ENCODE assay signal across 7 cellular contexts in the genomic region with DNA sequence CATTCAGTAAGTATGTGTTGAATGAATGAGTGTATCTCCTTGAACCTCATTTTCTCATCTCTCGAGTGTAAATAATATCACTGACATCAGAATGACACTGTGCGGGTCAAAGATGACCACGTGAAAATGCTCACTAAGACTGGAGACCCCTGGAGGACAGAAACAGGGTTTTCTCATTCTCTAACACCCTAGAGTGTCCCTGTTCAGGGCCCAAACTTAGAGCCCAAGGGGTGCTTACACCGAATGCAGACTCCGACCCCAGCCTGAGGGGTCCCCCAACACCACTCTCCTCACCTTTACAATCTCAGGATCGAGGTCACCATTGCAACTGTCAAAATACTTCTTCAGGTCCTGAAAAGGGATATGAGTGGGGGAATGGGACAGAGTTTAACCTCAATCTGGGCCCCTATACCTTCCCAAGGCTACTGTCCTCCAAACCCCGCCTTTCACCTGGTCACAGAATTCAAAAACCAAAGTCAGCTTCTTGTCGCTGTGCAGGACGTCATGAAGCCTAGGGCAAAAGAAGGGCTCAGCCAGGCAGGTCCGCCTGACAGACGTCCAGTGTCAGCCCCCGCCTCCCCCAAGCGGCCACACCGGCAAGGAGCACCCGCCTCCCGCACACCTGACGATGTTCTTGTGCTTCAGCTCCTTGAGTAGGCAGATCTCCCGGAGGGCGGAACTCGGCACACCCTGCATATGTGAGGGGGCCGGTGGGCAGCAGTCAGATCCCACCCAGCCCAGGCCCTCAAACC. TPM values are rescaled to one million over a fixed set of nuclear protein-coding genes. Genes with fewer than 3 reads are reported as not detected.
DNase-seq lines count a peak whose midpoint lies in the region; ATAC-seq and TF ChIP-seq lines count a peak whose summit lies in the region.
"Had no signal": no experiment of that assay in that cellular context is flagged by ENCODE, and none has a peak within 500 bp of the region (broad histone marks: within the 10 kb centered on the region; RNA-seq: fewer than 3 reads in every experiment).

No MANE protein-coding gene starts in this region.

- H3K18ac ChIP-seq in mesenchymal stem cell (ENCODE audit: low read depth in 1 of 2, low read length in 2 of 2): no peak overlapping the region

- no peak overlapping the region for H2BK15ac ChIP-seq in mesenchymal stem cell (ENCODE audit: low read depth, poor library complexity, severe bottlenecking)

- H3K4me3 ChIP-seq in DND-41 (ENCODE audit: low read depth in 1 of 2, low read length in 2 of 2): peak overlapping the region; percentile 62 to 85; a peak in 3 of 4 replicates
- H3K4me3 ChIP-seq in mesenchymal stem cell (ENCODE audit: insufficient read depth in 1 of 2, low read depth in 1 of 2, low read length in 2 of 2): peak overlapping the region in 1 of 2 experiments; percentile 96

- H3K27ac ChIP-seq in DND-41 (ENCODE audit: low read length): no peak overlapping the region
- no peak overlapping the region for H3K27ac ChIP-seq in mesenchymal stem cell (ENCODE audit: low read length, poor library complexity, severe bottlenecking)

- H2AFZ ChIP-seq in DND-41 (ENCODE audit: low read depth, low read length) (no peak overlapping the region), mesenchymal stem cell (ENCODE audit: low read depth, low read length) (no peak overlapping the region)

- H3K4ac ChIP-seq in mesenchymal stem cell (ENCODE audit: low read depth in 1 of 2, low read length in 2 of 2): no peak overlapping the region

- H3K4me3 Mint-ChIP-seq in activated CD8-positive, alpha-beta T cell treated with anti-CD3 and anti-CD28 coated beads, Interleukin-2, amount 10 ng/mL, durations not matched to agents 7 days and 5 days: peak overlapping the region; percentile 94

- no peaks in the 10 kb centered on the region for H3K9me3 Mint-ChIP-seq in activated CD8-positive, alpha-beta T cell treated with anti-CD3 and anti-CD28 coated beads, Interleukin-2, amount 10 ng/mL, durations not matched to agents 7 days and 5 days (ENCODE audit: insufficient read depth)

- H2BK120ac ChIP-seq in mesenchymal stem cell (ENCODE audit: low read depth, low read length): no peak overlapping the region

- no peak overlapping the region for H2AK5ac ChIP-seq in mesenchymal stem cell (ENCODE audit: low read length, severe bottlenecking)

- TF ChIP-seq POLR2A in erythroblast (IDR thresholded peaks at IDR 0.05; ENCODE audit: low read length): no peak

- peak overlapping the region; percentile 96 for H3K4me2 ChIP-seq in DND-41 (ENCODE audit: insufficient read depth, low read length)
- H3K4me2 ChIP-seq in mesenchymal stem cell (ENCODE audit: low read length, poor library complexity, severe bottlenecking): peak overlapping the region; percentile 78

- no peak overlapping the region for H2BK12ac ChIP-seq in mesenchymal stem cell (ENCODE audit: low read length in 2 of 2)

- peaks cover 3% of the 10 kb centered on the region for H3K27me3 Mint-ChIP-seq in activated CD8-positive, alpha-beta T cell treated with anti-CD3 and anti-CD28 coated beads, Interleukin-2, amount 10 ng/mL, durations not matched to agents 7 days and 5 days (ENCODE audit: low read depth)

- no peak for TF ChIP-seq CTCF in DND-41 (IDR thresholded peaks at IDR 0.05; ENCODE audit: borderline replicate concordance, extremely low read depth, low read length, poor library complexity, severe bottlenecking)

- peaks cover 15% of the 10 kb centered on the region for H3K79me1 ChIP-seq in mesenchymal stem cell (replicated peaks; ENCODE audit: low read length, poor library complexity, severe bottlenecking)

- H4K91ac ChIP-seq in mesenchymal stem cell (ENCODE audit: low read length): no peak overlapping the region

- H3K36me3 ChIP-seq in DND-41 (ENCODE audit: insufficient read depth, low read length): peaks cover 6% of the 10 kb centered on the region
- peaks cover 19 to 41% of the 10 kb centered on the region in 2 experiments for H3K36me3 ChIP-seq in mesenchymal stem cell (ENCODE audit: control insufficient read depth in 1 of 2, insufficient read depth in 2 of 2, low read depth in 1 of 2, low read length in 2 of 2)

- H3K9ac ChIP-seq in DND-41 (ENCODE audit: low read depth, low read length) (peak overlapping the region; percentile 68), mesenchymal stem cell (ENCODE audit: low read length) (peak overlapping the region; percentile 90)

- CTCF ChIA-PET in activated CD8-positive, alpha-beta T cell treated with anti-CD3 and anti-CD28 coated beads, Interleukin-2, amount 10 ng/mL, durations not matched to agents 7 days and 5 days (lab: Charles Lee): interaction anchor here (1.0 kb wide), 1 partner anchor 54 kb away, joined by 5 read pairs; no protein-coding TSS in a partner anchor

- ATAC-seq in DND-41 (ENCODE audit: insufficient read depth, low read depth) (no peak), GM19463 (IDR thresholded peaks at IDR 0.05; ENCODE audit: unreplicated experiment) (no peak)
- ATAC-seq in activated CD8-positive, alpha-beta T cell treated with anti-CD3 and anti-CD28 coated beads, Interleukin-2, amount 10 ng/mL, durations not matched to agents 7 days and 5 days: no peak

- POLR2A ChIA-PET in activated CD8-positive, alpha-beta T cell treated with anti-CD3 and anti-CD28 coated beads, Interleukin-2, amount 10 ng/mL, durations not matched to agents 7 days and 5 days (lab: Charles Lee): no interaction called here

- H3K4me1 Mint-ChIP-seq in activated CD8-positive, alpha-beta T cell treated with anti-CD3 and anti-CD28 coated beads, Interleukin-2, amount 10 ng/mL, durations not matched to agents 7 days and 5 days (ENCODE audit: low read depth): peaks cover 54% of the 10 kb centered on the region

- H2BK5ac ChIP-seq in mesenchymal stem cell (ENCODE audit: low read depth, low read length, poor library complexity, severe bottlenecking): no peak overlapping the region

- H3K36me3 Mint-ChIP-seq in activated CD8-positive, alpha-beta T cell treated with anti-CD3 and anti-CD28 coated beads, Interleukin-2, amount 10 ng/mL, durations not matched to agents 7 days and 5 days (ENCODE audit: low read depth): peaks cover 7% of the 10 kb centered on the region

- H4K20me1 ChIP-seq in DND-41 (ENCODE audit: insufficient read depth, low read length): peaks cover 29% of the 10 kb centered on the region

- WGBS in mesenchymal stem cell: 63% methylated on average over 18 of the region's 21 CpGs

- H3K9me3 ChIP-seq in DND-41 (ENCODE audit: insufficient read depth, low read length, severe bottlenecking) (no peaks in the 10 kb centered on the region), mesenchymal stem cell (ENCODE audit: control insufficient read depth, low read length) (no peaks in the 10 kb centered on the region)

- no peak overlapping the region for H3K14ac ChIP-seq in mesenchymal stem cell (ENCODE audit: low read length in 2 of 2)

- DNase-seq in DND-41 (no peak), mesenchymal stem cell (no peak), erythroblast (lab: John Stamatoyannopoulos, UW) (no peak), NCI-H510A treated with DMSO at 0.1 percent for 48 hours (lab: John Stamatoyannopoulos, UW) (no peak)
- DNase-seq in activated CD8-positive, alpha-beta T cell treated with anti-CD3 and anti-CD28 coated beads, Interleukin-2, amount 10 ng/mL, durations not matched to agents 7 days and 5 days: no peak
- DNase-seq: NCI-H1694 had no signal

- H3K27me3 ChIP-seq in DND-41 (ENCODE audit: insufficient read depth, low read length, poor library complexity): no peaks in the 10 kb centered on the region
- no peaks in the 10 kb centered on the region for H3K27me3 ChIP-seq in mesenchymal stem cell (ENCODE audit: control insufficient read depth in 1 of 2, insufficient read depth in 1 of 2, low read length in 2 of 2)

- H3K27ac Mint-ChIP-seq in activated CD8-positive, alpha-beta T cell treated with anti-CD3 and anti-CD28 coated beads, Interleukin-2, amount 10 ng/mL, durations not matched to agents 7 days and 5 days: no peak overlapping the region

- H3K23ac ChIP-seq in mesenchymal stem cell (ENCODE audit: low read length in 2 of 2): peak overlapping the region in 1 of 2 experiments; percentile 66

- peak overlapping the region; percentile 15 for H4K8ac ChIP-seq in mesenchymal stem cell (ENCODE audit: low read length)

- H3K79me2 ChIP-seq in DND-41 (ENCODE audit: insufficient read depth, low read length): peaks cover 26% of the 10 kb centered on the region

- peaks cover 53% of the 10 kb centered on the region for H3K4me1 ChIP-seq in DND-41 (ENCODE audit: insufficient read depth, low read length)
- H3K4me1 ChIP-seq in mesenchymal stem cell (ENCODE audit: control insufficient read depth, insufficient read depth, low read depth, low read length): peaks cover 29% of the 10 kb centered on the region

RNA-seq across cellular contexts. Expression of a gene that starts 1.2 kb away (rescaled TPM):
- 10 to 100 TPM; 20.3 to 21.0 TPM for total RNA-seq in activated CD8-positive, alpha-beta T cell treated with anti-CD3 and anti-CD28 coated beads, Interleukin-2, amount 10 ng/mL, durations not matched to agents 7 days and 5 days
- 20.3 TPM for polyA plus RNA-seq in mesenchymal stem cell (2013, experiment 1 of 2)
- polyA plus RNA-seq in mesenchymal stem cell (2013, experiment 2 of 2): 21.3 TPM

RNA-seq across cellular contexts. Expression of a gene that starts 2.9 kb away (rescaled TPM):
- total RNA-seq in activated CD8-positive, alpha-beta T cell treated with anti-CD3 and anti-CD28 coated beads, Interleukin-2, amount 10 ng/mL, durations not matched to agents 7 days and 5 days: 100 to 1,000 TPM; 107 to 112 TPM
- 140 TPM for polyA plus RNA-seq in mesenchymal stem cell (2013, experiment 1 of 2)
- polyA plus RNA-seq in mesenchymal stem cell (2013, experiment 2 of 2): 133 TPM

RNA-seq across cellular contexts. Expression of a gene that starts 8.1 kb away (rescaled TPM):
- 1 to 10 TPM; 2.8 to 3.2 TPM for total RNA-seq in activated CD8-positive, alpha-beta T cell treated with anti-CD3 and anti-CD28 coated beads, Interleukin-2, amount 10 ng/mL, durations not matched to agents 7 days and 5 days
- polyA plus RNA-seq in mesenchymal stem cell (2013, experiment 1 of 2): 0.99 TPM
- polyA plus RNA-seq in mesenchymal stem cell (2013, experiment 2 of 2): 1.0 TPM

RNA-seq across cellular contexts. Expression of a gene that starts 24.1 kb away (rescaled TPM):
- 10 to 100 TPM; 81.8 to 88.1 TPM for total RNA-seq in activated CD8-positive, alpha-beta T cell treated with anti-CD3 and anti-CD28 coated beads, Interleukin-2, amount 10 ng/mL, durations not matched to agents 7 days and 5 days
- 72.5 TPM for polyA plus RNA-seq in mesenchymal stem cell (2013, experiment 1 of 2)
- polyA plus RNA-seq in mesenchymal stem cell (2013, experiment 2 of 2): 69.4 TPM

RNA-seq across cellular contexts. Expression of a gene that starts 26.8 kb away (rescaled TPM):
- total RNA-seq in activated CD8-positive, alpha-beta T cell treated with anti-CD3 and anti-CD28 coated beads, Interleukin-2, amount 10 ng/mL, durations not matched to agents 7 days and 5 days: 10 to 100 TPM; 76.7 to 82.6 TPM
- 56.8 TPM for polyA plus RNA-seq in mesenchymal stem cell (2013, experiment 1 of 2)
- polyA plus RNA-seq in mesenchymal stem cell (2013, experiment 2 of 2): 53.5 TPM
